1 cellular context compared by ENCODE assay signal in genomic region chr14:90332271-90332584, GRCh38.
TF ChIP-seq lines count a peak whose summit lies in the region.

No MANE protein-coding gene starts in this region.

TF ChIP-seq in GM23338, 12 proteins besides CTCF, POLR2A, EP300 and RAD21 (continued from another document):
- TF ChIP-seq ZNF462 (CRISPR knock-in tag; IDR thresholded peaks at IDR 0.05) (no peak), CREB1 (CRISPR knock-in tag; IDR thresholded peaks at IDR 0.05; ENCODE audit: low read depth) (no peak), EZH2phosphoT487 (IDR thresholded peaks at IDR 0.05; ENCODE audit: unreplicated experiment) (no peak), POLR2AphosphoS5 (IDR thresholded peaks at IDR 0.05; ENCODE audit: low read depth) (no peak; the same call in 1 of the 2 replicates)
